In genomic region chr3:150015906-150016305, GRCh38 we compare ENCODE assay signal across 21 cellular contexts. TPM values are rescaled to one million over a fixed set of nuclear protein-coding genes. Genes with fewer than 3 reads are reported as not detected.
A peak's percentile ranks its signal among the peaks of the same experiment; 100 is the strongest.
DNase-seq lines count a peak whose midpoint lies in the region; ATAC-seq, FAIRE-seq and TF ChIP-seq lines count a peak whose summit lies in the region.
"Had no signal": no experiment of that assay in that cellular context is flagged by ENCODE, and none has a peak within 500 bp of the region (broad histone marks: within the 10 kb centered on the region; RNA-seq: fewer than 3 reads in every experiment).

No MANE protein-coding gene starts in this region.

- H3K9ac ChIP-seq in astrocyte (ENCODE audit: low read length): no peak overlapping the region

- H3K4me1 Mint-ChIP-seq in astrocyte (ENCODE audit: low read depth, unreplicated experiment): peaks cover 18% of the 10 kb centered on the region
- H3K4me1 Mint-ChIP-seq: B cell; CD4-positive, alpha-beta memory T cell had no signal

- no peak for FAIRE-seq in astrocyte (lab: Jason Lieb, UNC)
- FAIRE-seq: GM12892, HepG2 had no signal

- ATAC-seq in HG03095 (IDR thresholded peaks at IDR 0.05; ENCODE audit: unreplicated experiment): no peak
- ATAC-seq in HG03457 (IDR thresholded peaks at IDR 0.05; ENCODE audit: unreplicated experiment): no peak
- ATAC-seq: HepG2, PC-3 had no signal

- H3K4me3 Mint-ChIP-seq in astrocyte (ENCODE audit: unreplicated experiment): no peak overlapping the region
- H3K4me3 Mint-ChIP-seq: B cell; CD4-positive, alpha-beta memory T cell had no signal

- no peaks in the 10 kb centered on the region for H3K27me3 Mint-ChIP-seq in astrocyte (ENCODE audit: low read depth, unreplicated experiment)

- no peaks in the 10 kb centered on the region for H3K36me3 Mint-ChIP-seq in astrocyte (ENCODE audit: low read depth, unreplicated experiment)
- H3K36me3 Mint-ChIP-seq: CD4-positive, alpha-beta memory T cell had no signal

- H3K4me2 ChIP-seq in astrocyte (ENCODE audit: low read length): no peak overlapping the region

- TF ChIP-seq CTCF in astrocyte (IDR thresholded peaks at IDR 0.05; ENCODE audit: insufficient read depth, low read depth, low read length): no peak

- no peaks in the 10 kb centered on the region for H3K27me3 ChIP-seq in astrocyte (ENCODE audit: insufficient read depth, low read length)

- DNase-seq in HT1080 (ENCODE audit: low read depth): peak; percentile 24
- DNase-seq in astrocyte (ENCODE audit: low read depth): peak; percentile 18
- peak; percentile 42 for DNase-seq in iris pigment epithelial cell (ENCODE audit: low read depth)
- peak; percentile 24 for DNase-seq in pons (ENCODE audit: low spot score)
- DNase-seq in activated naive CD4-positive, alpha-beta T cell treated with anti-CD3 and anti-CD28 coated beads, Interleukin-2, amount 50 U/mL, for 16 hours: no peak
- DNase-seq: ACHN; CD4-positive, alpha-beta memory T cell; DMS79; GDM1; GOT3; MM.1S; NCI-H2081; NCI-H2227 treated with DMSO at 0.1 percent for 48 hours; NCI-H69; NK-92 treated with Interleukin-12 subunit alpha and Interleukin-12 subunit beta, amount 100 ng/mL, for 24 hours; PC-3 had no signal

- no peaks in the 10 kb centered on the region for H4K20me1 ChIP-seq in astrocyte (ENCODE audit: insufficient read depth, low read length)

- H3K9me3 Mint-ChIP-seq in astrocyte (ENCODE audit: unreplicated experiment): peaks cover 13% of the 10 kb centered on the region

- no peak overlapping the region for H3K27ac Mint-ChIP-seq in astrocyte (ENCODE audit: unreplicated experiment)
- H3K27ac Mint-ChIP-seq: B cell; CD4-positive, alpha-beta memory T cell had no signal

- H3K36me3 ChIP-seq in astrocyte (ENCODE audit: insufficient read depth, low read length): no peaks in the 10 kb centered on the region

- H3K79me2 ChIP-seq in astrocyte (ENCODE audit: insufficient read depth, low read length): no peaks in the 10 kb centered on the region

- no peak overlapping the region for H3K4me3 ChIP-seq in astrocyte (ENCODE audit: insufficient read depth, low read depth, low read length)

- no peaks in the 10 kb centered on the region for H3K9me3 ChIP-seq in astrocyte (ENCODE audit: insufficient read depth, low read depth, low read length)

- peaks cover 8% of the 10 kb centered on the region for H3K4me1 ChIP-seq in astrocyte (ENCODE audit: insufficient read depth, low read length)

- H3K27ac ChIP-seq in astrocyte (ENCODE audit: low read depth, low read length): no peak overlapping the region

- H2AFZ ChIP-seq in astrocyte (ENCODE audit: low read depth, low read length): no peak overlapping the region

RNA-seq across cellular contexts. Expression of gene PFN2, which starts 45.2 kb away (rescaled TPM):
- total RNA-seq in HT1080 (2014; rRNA removed; shearing (Covaris generic)): 226 and 261 TPM in 2 replicates
- polyA plus RNA-seq in HT1080 (2015; cell fraction: cytosol; rRNA removed): 520 and 585 TPM in 2 replicates
- 298 and 305 TPM in 2 replicates for polyA plus RNA-seq in HT1080 (2015; cell fraction: nucleus; rRNA removed)
- 172 and 179 TPM in 2 replicates for total RNA-seq in astrocyte
